8 cellular contexts compared by ENCODE assay signal in the genomic region with DNA sequence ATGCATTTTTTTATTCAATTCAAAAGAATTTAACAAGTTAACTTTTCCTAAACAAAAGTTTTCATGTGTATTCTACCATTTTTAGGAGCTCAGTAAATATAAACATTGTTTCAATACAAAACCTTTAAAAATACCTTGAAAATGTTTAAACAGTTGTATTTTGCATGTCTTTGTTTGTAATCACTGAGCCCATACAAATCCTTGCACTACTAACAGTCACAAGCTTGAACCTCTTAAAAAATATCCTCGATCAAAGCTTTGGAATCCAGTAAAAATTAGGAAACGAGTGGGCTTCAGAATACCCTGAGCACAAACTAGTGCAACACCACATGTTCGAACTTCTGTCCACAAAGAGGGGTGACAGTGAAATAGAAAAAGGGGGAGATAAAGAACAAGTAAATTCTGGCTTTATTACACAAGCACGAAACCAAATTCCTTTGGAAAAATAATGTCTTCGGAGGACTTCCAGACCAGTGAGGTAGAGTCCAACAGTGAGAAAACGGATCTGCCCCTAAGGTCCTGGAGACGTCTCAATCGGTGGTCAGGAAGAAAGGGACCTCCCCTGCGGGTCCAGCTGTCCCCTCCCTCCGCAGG. TPM values are rescaled to one million over a fixed set of nuclear protein-coding genes. Genes with fewer than 3 reads are reported as not detected.
DNase-seq lines count a peak whose midpoint lies in the region; ATAC-seq and TF ChIP-seq lines count a peak whose summit lies in the region.

No MANE protein-coding gene starts in this region.

- H3K27me3 ChIP-seq in OCI-LY3 (ENCODE audit: low read depth, low read length) (no peaks in the 10 kb centered on the region), osteoblast (ENCODE audit: insufficient read depth, low read length) (no peaks in the 10 kb centered on the region)

- no peaks in the 10 kb centered on the region for H3K9me3 Mint-ChIP-seq in Calu3 (ENCODE audit: low read depth, unreplicated experiment)
- H3K9me3 Mint-ChIP-seq in endothelial cell (ENCODE audit: unreplicated experiment): no peaks in the 10 kb centered on the region

- H3K9me3 ChIP-seq in OCI-LY3 (ENCODE audit: insufficient read depth, low read length) (no peaks in the 10 kb centered on the region), osteoblast (ENCODE audit: low read depth, low read length) (no peaks in the 10 kb centered on the region)

- H3K4me2 ChIP-seq in OCI-LY3 (ENCODE audit: low read length) (peak overlapping the region; percentile 91), osteoblast (ENCODE audit: insufficient read depth, low read length) (peak overlapping the region; percentile 91)

- H3K9ac ChIP-seq in OCI-LY3 (ENCODE audit: low read length): peak overlapping the region; percentile 95

- no peak for ATAC-seq in HG03108 (IDR thresholded peaks at IDR 0.05; ENCODE audit: unreplicated experiment)

- DNase-seq in Calu3 (no peak), endothelial cell (ENCODE audit: low spot score) (no peak), osteoblast (ENCODE audit: insufficient read length, low spot score, missing footprints) (no peak), NCI-H128 (lab: John Stamatoyannopoulos, UW; ENCODE audit: unreplicated experiment) (no peak), NCI-H345 treated with DMSO at 0.1 percent for 48 hours (lab: John Stamatoyannopoulos, UW; ENCODE audit: unreplicated experiment) (no peak), mesenteric fat pad (ENCODE audit: low spot score) (no peak)

- CTCF ChIA-PET in Calu3 (lab: Charles Lee): interaction anchor here (0.7 to 5.3 kb wide), 6 partner anchors 17 to 483 kb away, joined by 3 to 46 read pairs (median 7); no protein-coding TSS in a partner anchor

- H3K4me1 Mint-ChIP-seq in Calu3 (ENCODE audit: low read depth, unreplicated experiment) (peaks cover 8% of the 10 kb centered on the region), endothelial cell (ENCODE audit: unreplicated experiment) (peaks cover 11% of the 10 kb centered on the region)

- H3K79me2 ChIP-seq in OCI-LY3 (ENCODE audit: low read length): peaks cover 22% of the 10 kb centered on the region
- peaks cover 22% of the 10 kb centered on the region for H3K79me2 ChIP-seq in osteoblast (ENCODE audit: insufficient read depth, low read length)

- H3K27ac ChIP-seq in OCI-LY3 (ENCODE audit: low read length) (peak overlapping the region; percentile 69), osteoblast (ENCODE audit: low read depth, low read length) (peak overlapping the region; percentile 86)

- H3K4me3 ChIP-seq in OCI-LY3 (ENCODE audit: low read length) (peak overlapping the region; percentile 95), osteoblast (ENCODE audit: insufficient read depth, low read length) (peak overlapping the region; percentile 92)

- H3K27ac Mint-ChIP-seq in Calu3 (ENCODE audit: unreplicated experiment): peak overlapping the region; percentile 93
- peak overlapping the region; percentile 43 for H3K27ac Mint-ChIP-seq in endothelial cell (ENCODE audit: unreplicated experiment)

- H4K20me1 ChIP-seq in OCI-LY3 (ENCODE audit: insufficient read depth, low read length): no peaks in the 10 kb centered on the region; the same call in 1 of the 2 replicates
- H4K20me1 ChIP-seq in osteoblast (ENCODE audit: insufficient read depth, low read length): peaks cover 8% of the 10 kb centered on the region

- H3K36me3 ChIP-seq in OCI-LY3 (replicated peaks; ENCODE audit: low read depth, low read length) (peaks cover 14% of the 10 kb centered on the region), osteoblast (ENCODE audit: insufficient read depth, low read length) (no peaks in the 10 kb centered on the region)

- H3K36me3 Mint-ChIP-seq in Calu3 (ENCODE audit: insufficient read depth, unreplicated experiment): peaks cover 31% of the 10 kb centered on the region
- peaks cover 9% of the 10 kb centered on the region for H3K36me3 Mint-ChIP-seq in endothelial cell (ENCODE audit: low read depth, unreplicated experiment)

- H3K4me1 ChIP-seq in OCI-LY3 (ENCODE audit: low read length) (peaks cover 24% of the 10 kb centered on the region), osteoblast (ENCODE audit: insufficient read depth, low read length) (peaks cover 21% of the 10 kb centered on the region)

- H3K4me3 Mint-ChIP-seq in Calu3 (ENCODE audit: low read depth, unreplicated experiment): peak overlapping the region; percentile 75
- peak overlapping the region; percentile 92 for H3K4me3 Mint-ChIP-seq in endothelial cell (ENCODE audit: unreplicated experiment)

- intact Hi-C loops in Calu3 (cut with micrococcal nuclease; ENCODE audit: unreplicated experiment): loop anchor here (2.0 to 5.0 kb wide), 3 partner anchors 33 to 118 kb away; no protein-coding TSS in a partner anchor

- H2AFZ ChIP-seq in OCI-LY3 (ENCODE audit: low read depth, low read length): no peak overlapping the region
- H2AFZ ChIP-seq in osteoblast (ENCODE audit: low read length): peak overlapping the region; percentile 82

- BruUV-seq in Calu3 (replicated peaks; lab: Mats Ljungman, UMichigan): TSS peak; percentile 80

- no peak for TF ChIP-seq CTCF in Calu3 (IDR thresholded peaks at IDR 0.05; ENCODE audit: unreplicated experiment)
- TF ChIP-seq CTCF in OCI-LY3 (IDR thresholded peaks at IDR 0.05; ENCODE audit: low read depth, low read length): no peak
- no peak for TF ChIP-seq CTCF in endothelial cell (IDR thresholded peaks at IDR 0.05; ENCODE audit: unreplicated experiment)
- TF ChIP-seq CTCF in osteoblast (IDR thresholded peaks at IDR 0.05; ENCODE audit: extremely low read depth, low read depth, low read length): no peak

- no peaks in the 10 kb centered on the region for H3K27me3 Mint-ChIP-seq in Calu3 (ENCODE audit: unreplicated experiment)
- H3K27me3 Mint-ChIP-seq in endothelial cell (ENCODE audit: unreplicated experiment): peaks cover 8% of the 10 kb centered on the region

RNA-seq across cellular contexts. Expression of a gene that starts 1.5 kb away (rescaled TPM):
- total RNA-seq in Calu3 (2022): 28.1 and 30.9 TPM in 2 replicates
- total RNA-seq in endothelial cell (ENCODE audit: unreplicated experiment): 43.4 TPM
- total RNA-seq in osteoblast: 29.3 and 31.5 TPM in 2 replicates
- total RNA-seq in mesenteric fat pad: 122 TPM
